Comparison of ENCODE assay signal across 19 cellular contexts in genomic region chr2:61877571-61878245, GRCh38. TPM values are rescaled to one million over a fixed set of nuclear protein-coding genes. Genes with fewer than 3 reads are reported as not detected.
DNase-seq lines count a peak whose midpoint lies in the region; ATAC-seq, FAIRE-seq and TF ChIP-seq lines count a peak whose summit lies in the region.
"Had no signal": no experiment of that assay in that cellular context is flagged by ENCODE, and none has a peak within 500 bp of the region (broad histone marks: within the 10 kb centered on the region; RNA-seq: fewer than 3 reads in every experiment).

No MANE protein-coding gene starts in this region.

- H3K27ac ChIP-seq in K562 (ENCODE audit: extremely low read depth, low read depth, low read length) (no peak overlapping the region), smooth muscle cell (ENCODE audit: low read depth) (peak overlapping the region; percentile 0)
- H3K27ac ChIP-seq: RWPE1 had no signal

- H3K9me1 ChIP-seq in K562 (ENCODE audit: control insufficient read depth, insufficient read depth, low read length) = no peaks in the 10 kb centered on the region

- peaks cover 9% of the 10 kb centered on the region for H3F3A ChIP-seq in smooth muscle cell (ENCODE audit: low read depth)

- in situ Hi-C loops in K562 (cut with MboI) = no loop called here

- H3K9ac ChIP-seq in K562 (ENCODE audit: insufficient read depth in 1 of 2, low read depth in 2 of 2, low read length in 2 of 2) = no peak overlapping the region
- no peak overlapping the region for H3K9ac ChIP-seq in smooth muscle cell (ENCODE audit: low read depth)

- H3K79me2 ChIP-seq in K562 (ENCODE audit: control insufficient read depth, insufficient read depth, low read length) (peaks cover 10% of the 10 kb centered on the region), smooth muscle cell (ENCODE audit: low read depth) (peaks cover 3% of the 10 kb centered on the region)

- no peaks in the 10 kb centered on the region for H3K9me3 ChIP-seq in K562 (replicated peaks; ENCODE audit: control insufficient read depth, insufficient read depth, low read depth, low read length)
- H3K9me3 ChIP-seq in smooth muscle cell (replicated peaks; ENCODE audit: low read depth) = no peaks in the 10 kb centered on the region
- H3K9me3 ChIP-seq: MG63 had no signal

- H3K36me3 ChIP-seq in K562 (ENCODE audit: control insufficient read depth, insufficient read depth, low read length) = peaks cover 98% of the 10 kb centered on the region
- H3K36me3 ChIP-seq in smooth muscle cell (ENCODE audit: low read depth) = peaks cover 63% of the 10 kb centered on the region

- no TSS peak for BruUV-seq in K562 (replicated peaks; lab: Mats Ljungman, UMichigan)

- H3K27me3 Mint-ChIP-seq in activated T-cell treated with anti-CD3 and anti-CD28 coated beads, Interleukin-2, amount 50 U/mL, for 24 hours = no peaks in the 10 kb centered on the region

- intact Hi-C loops in K562 (cut with micrococcal nuclease) = no loop called here

- CTCF ChIA-PET in K562 (lab: Yijun Ruan, JAX; ENCODE audit: low intra/inter-chr PET ratio) = no interaction called here

- H3K4me3 Mint-ChIP-seq in activated T-cell treated with anti-CD3 and anti-CD28 coated beads, Interleukin-2, amount 50 U/mL, for 24 hours = no peak overlapping the region

- no peak for TF ChIP-seq EP300 in K562 (IDR thresholded peaks at IDR 0.05; ENCODE audit: low read length)

- no peak for TF ChIP-seq RAD21 in K562 (CRISPR knock-in tag; conservative IDR thresholded peaks at IDR 0.05 in 1 of 2, IDR thresholded peaks at IDR 0.05 in 1 of 2)

- TF ChIP-seq CTCF in K562 (IDR thresholded peaks at IDR 0.05 in 2 of 3, conservative IDR thresholded peaks at IDR 0.05 in 1 of 3; ENCODE audit: insufficient read depth in 2 of 3, low read depth in 1 of 3, low read length in 3 of 3) (no peak), smooth muscle cell (IDR thresholded peaks at IDR 0.05; ENCODE audit: borderline replicate concordance, insufficient read depth, poor library complexity, severe bottlenecking) (no peak)

- H3K9me3 Mint-ChIP-seq in activated T-cell treated with anti-CD3 and anti-CD28 coated beads, Interleukin-2, amount 50 U/mL, for 24 hours = no peaks in the 10 kb centered on the region

- ATAC-seq in K562 = no peak
- ATAC-seq: HCT116 had no signal

- H3K4me3 ChIP-seq in K562 (no peak overlapping the region), smooth muscle cell (no peak overlapping the region)
- H3K4me3 ChIP-seq: MG63 had no signal

- H2AFZ ChIP-seq in K562 (ENCODE audit: low read depth, low read length) (no peak overlapping the region), smooth muscle cell (ENCODE audit: low read depth) (no peak overlapping the region)

- H3K36me3 Mint-ChIP-seq in activated T-cell treated with anti-CD3 and anti-CD28 coated beads, Interleukin-2, amount 50 U/mL, for 24 hours (ENCODE audit: low read depth) = peaks cover 98% of the 10 kb centered on the region

- H3K4me2 ChIP-seq in K562 (ENCODE audit: insufficient read depth, low read length) (no peak overlapping the region), smooth muscle cell (no peak overlapping the region)

- H3K4me1 ChIP-seq in K562 (replicated peaks in 1 of 2; ENCODE audit: control insufficient read depth in 2 of 2, insufficient read depth in 2 of 2, low read length in 2 of 2) (no peaks in the 10 kb centered on the region), smooth muscle cell (ENCODE audit: low read depth) (no peaks in the 10 kb centered on the region)

- no peak for DNase-seq in activated T-cell treated with anti-CD3 and anti-CD28 coated beads, Interleukin-2, amount 50 U/mL, for 24 hours
- no peak for DNase-seq in activated T-cell treated with anti-CD3 and anti-CD28 coated beads, Interleukin-2, amount 50 U/mL, for 48 hours
- DNase-seq in H54 (ENCODE audit: insufficient read length, low spot score) (no peak), K562 (ENCODE audit: extremely low read depth in 1 of 4, low spot score in 3 of 4) (no peak), smooth muscle cell (lab: John Stamatoyannopoulos, UW; ENCODE audit: unreplicated experiment) (no peak), NCI-H1436 treated with DMSO at 0.1 percent for 48 hours (lab: John Stamatoyannopoulos, UW) (no peak), NCI-H345 (lab: John Stamatoyannopoulos, UW) (no peak)
- DNase-seq: 8988T, Calu3, DMS79 treated with DMSO at 0.1 percent for 48 hours, GOT3, Kasumi-1, MG63, NCI-H1105 treated with DMSO at 0.1 percent for 48 hours, NCI-H2029, NCI-H526 treated with DMSO at 0.1 percent for 48 hours, SHP77 had no signal

- TF ChIP-seq POLR2A in H54 (IDR thresholded peaks at IDR 0.05; ENCODE audit: low read depth, low read length) (no peak), K562 (conservative IDR thresholded peaks at IDR 0.05) (no peak)

- H3K27ac Mint-ChIP-seq in activated T-cell treated with anti-CD3 and anti-CD28 coated beads, Interleukin-2, amount 50 U/mL, for 24 hours = peak overlapping the region; percentile 80

- FAIRE-seq in H54 (lab: Jason Lieb, UNC) (peak; percentile 71), K562 (lab: Jason Lieb, UNC) (no peak)

- WGBS in K562 (ENCODE audit: insufficient coverage, low coverage, missing lambda C conversion rate) = 97% methylated on average over 4 of the region's 4 CpGs
- 98% methylated on average over 4 of the region's 4 CpGs for WGBS in smooth muscle cell (ENCODE audit: low lambda C conversion rate)

- peaks cover 14% of the 10 kb centered on the region for H3K4me1 Mint-ChIP-seq in activated T-cell treated with anti-CD3 and anti-CD28 coated beads, Interleukin-2, amount 50 U/mL, for 24 hours (ENCODE audit: low read depth)

- POLR2A ChIA-PET in K562 (lab: Yijun Ruan, JAX) = no interaction called here

- H4K20me1 ChIP-seq in K562 (replicated peaks; ENCODE audit: control insufficient read depth, insufficient read depth, low read length) (no peaks in the 10 kb centered on the region), smooth muscle cell (ENCODE audit: low read depth) (peaks cover 16% of the 10 kb centered on the region)

- no peaks in the 10 kb centered on the region for H3K27me3 ChIP-seq in K562 (ENCODE audit: control insufficient read depth in 2 of 2, insufficient read depth in 2 of 2, low read length in 2 of 2)
- H3K27me3 ChIP-seq in smooth muscle cell (ENCODE audit: low read depth) = no peaks in the 10 kb centered on the region
- H3K27me3 ChIP-seq: MG63 had no signal

RNA-seq across cellular contexts. Expression of gene CCT4, which starts 10.7 kb away (rescaled TPM):
- total RNA-seq in K562 (2011; cell fraction: chromatin; rRNA removed; ENCODE audit: low replicate concordance) = 61.0 and 77.5 TPM in 2 replicates
- 53.8 and 58.2 TPM in 2 replicates for total RNA-seq in K562 (2011; cell fraction: nucleolus; rRNA removed)
- 73.7 and 82.9 TPM in 2 replicates for total RNA-seq in K562 (2011; cell fraction: nucleoplasm; rRNA removed)
- total RNA-seq in K562 (2014; rRNA removed) (247 and 314 TPM in 2 replicates), K562 (2014; rRNA removed; fragmentation: Illumina TruSeq; extraction: Trizol) (367 and 401 TPM in 2 replicates), K562 (2015; rRNA removed; fragmentation: Illumina TruSeq; extraction: Trizol) (334 and 336 TPM in 2 replicates), K562 (2021) (368 and 369 TPM in 2 replicates), smooth muscle cell (164 and 180 TPM in 2 replicates)
- polyA plus RNA-seq in K562 (2011; rRNA removed) (230 and 345 TPM in 2 replicates), K562 (2014; fragmentation: Illumina TruSeq; extraction: Trizol) (303 and 305 TPM in 2 replicates), K562 (2014; fragmentation: Nextera tagmentation; extraction: Ambion mirVana) (100 to 1,000 TPM; 101 to 157 TPM), K562 (2014; rRNA removed) (228 and 263 TPM in 2 replicates), smooth muscle cell (109 and 117 TPM in 2 replicates)
- polyA plus RNA-seq in K562 (2011; cell fraction: cytosol; rRNA removed) = 96.7 and 163 TPM in 2 replicates
- 72.5 and 101 TPM in 2 replicates for polyA plus RNA-seq in K562 (2011; cell fraction: nucleus; rRNA removed)
- 283 and 320 TPM in 2 replicates for polyA plus RNA-seq in K562 (2012)
- 268 and 284 TPM in 2 replicates for polyA minus RNA-seq in K562 (2011; rRNA and poly(A)+ RNA removed)
- 186 and 192 TPM in 2 replicates for polyA minus RNA-seq in K562 (2011; cell fraction: cytosol; rRNA and poly(A)+ RNA removed)
- polyA minus RNA-seq in K562 (2011; cell fraction: nucleus; rRNA and poly(A)+ RNA removed) = 34.2 and 51.4 TPM in 2 replicates

RNA-seq across cellular contexts. Expression of gene FAM161A, which starts 23.8 kb away (rescaled TPM):
- total RNA-seq in K562 (2011; cell fraction: chromatin; rRNA removed; ENCODE audit: low replicate concordance) = 0.53 and 2.1 TPM in 2 replicates
- 0.33 and 0.66 TPM in 2 replicates for total RNA-seq in K562 (2011; cell fraction: nucleolus; rRNA removed)
- total RNA-seq in K562 (2011; cell fraction: nucleoplasm; rRNA removed) = 0.46 and 0.59 TPM in 2 replicates
- 0.27 and 0.82 TPM in 2 replicates for total RNA-seq in K562 (2014; rRNA removed)
- 1.4 and 1.6 TPM in 2 replicates for total RNA-seq in K562 (2014; rRNA removed; fragmentation: Illumina TruSeq; extraction: Trizol)
- 1.0 and 1.4 TPM in 2 replicates for total RNA-seq in K562 (2015; rRNA removed; fragmentation: Illumina TruSeq; extraction: Trizol)
- total RNA-seq in K562 (2021) = 0.72 and 0.80 TPM in 2 replicates
- 0.35 and 0.45 TPM in 2 replicates for polyA plus RNA-seq in K562 (2011; rRNA removed)
- polyA plus RNA-seq in K562 (2011; cell fraction: cytosol; rRNA removed) = 0.04 and 0.15 TPM in 2 replicates
- 0.37 and 0.58 TPM in 2 replicates for polyA plus RNA-seq in K562 (2011; cell fraction: nucleus; rRNA removed)
- 0.40 and 0.57 TPM in 2 replicates for polyA plus RNA-seq in K562 (2012)
- 1.00 and 1.0 TPM in 2 replicates for polyA plus RNA-seq in K562 (2014; fragmentation: Illumina TruSeq; extraction: Trizol)
- polyA plus RNA-seq in K562 (2014; fragmentation: Nextera tagmentation; extraction: Ambion mirVana) = under 1 TPM; 0.29 to 0.39 TPM
- polyA plus RNA-seq in K562 (2014; rRNA removed) = 0.63 and 1.3 TPM in 2 replicates
- polyA minus RNA-seq in K562 (2011; rRNA and poly(A)+ RNA removed) = 0.46 and 0.51 TPM in 2 replicates
- not detected in 2 replicates for polyA minus RNA-seq in K562 (2011; cell fraction: cytosol; rRNA and poly(A)+ RNA removed)
- polyA minus RNA-seq in K562 (2011; cell fraction: nucleus; rRNA and poly(A)+ RNA removed) = 0.40 and 0.67 TPM in 2 replicates
- total RNA-seq in smooth muscle cell = 3.9 TPM in 2 replicates
- polyA plus RNA-seq in smooth muscle cell = 4.1 and 5.7 TPM in 2 replicates

RNA-seq across cellular contexts. Expression of gene COMMD1, which starts 27.8 kb away (rescaled TPM):
- total RNA-seq in K562 (2011; cell fraction: chromatin; rRNA removed; ENCODE audit: low replicate concordance) = 14.1 and 18.1 TPM in 2 replicates
- 8.0 and 10.3 TPM in 2 replicates for total RNA-seq in K562 (2011; cell fraction: nucleolus; rRNA removed)
- total RNA-seq in K562 (2011; cell fraction: nucleoplasm; rRNA removed) = 8.6 and 13.4 TPM in 2 replicates
- total RNA-seq in K562 (2014; rRNA removed) (14.4 and 15.4 TPM in 2 replicates), K562 (2014; rRNA removed; fragmentation: Illumina TruSeq; extraction: Trizol) (21.4 and 23.6 TPM in 2 replicates), K562 (2015; rRNA removed; fragmentation: Illumina TruSeq; extraction: Trizol) (19.6 and 21.2 TPM in 2 replicates), K562 (2021) (16.9 and 18.2 TPM in 2 replicates), smooth muscle cell (37.9 and 50.6 TPM in 2 replicates)
- polyA plus RNA-seq in K562 (2011; rRNA removed) (31.3 and 35.6 TPM in 2 replicates), K562 (2014; fragmentation: Illumina TruSeq; extraction: Trizol) (21.4 and 21.7 TPM in 2 replicates), K562 (2014; fragmentation: Nextera tagmentation; extraction: Ambion mirVana) (10 to 100 TPM; 56.6 to 77.0 TPM), K562 (2014; rRNA removed) (17.3 and 22.7 TPM in 2 replicates), smooth muscle cell (73.8 and 82.9 TPM in 2 replicates)
- polyA plus RNA-seq in K562 (2011; cell fraction: cytosol; rRNA removed) = 16.0 and 21.1 TPM in 2 replicates
- polyA plus RNA-seq in K562 (2011; cell fraction: nucleus; rRNA removed) = 9.4 and 10.7 TPM in 2 replicates
- polyA plus RNA-seq in K562 (2012) = 35.7 and 84.8 TPM in 2 replicates
- 10.6 and 14.1 TPM in 2 replicates for polyA minus RNA-seq in K562 (2011; rRNA and poly(A)+ RNA removed)
- 4.1 and 7.3 TPM in 2 replicates for polyA minus RNA-seq in K562 (2011; cell fraction: cytosol; rRNA and poly(A)+ RNA removed)
- polyA minus RNA-seq in K562 (2011; cell fraction: nucleus; rRNA and poly(A)+ RNA removed) = 2.8 and 6.6 TPM in 2 replicates
